1 cellular context compared by ENCODE assay signal in the genomic region with DNA sequence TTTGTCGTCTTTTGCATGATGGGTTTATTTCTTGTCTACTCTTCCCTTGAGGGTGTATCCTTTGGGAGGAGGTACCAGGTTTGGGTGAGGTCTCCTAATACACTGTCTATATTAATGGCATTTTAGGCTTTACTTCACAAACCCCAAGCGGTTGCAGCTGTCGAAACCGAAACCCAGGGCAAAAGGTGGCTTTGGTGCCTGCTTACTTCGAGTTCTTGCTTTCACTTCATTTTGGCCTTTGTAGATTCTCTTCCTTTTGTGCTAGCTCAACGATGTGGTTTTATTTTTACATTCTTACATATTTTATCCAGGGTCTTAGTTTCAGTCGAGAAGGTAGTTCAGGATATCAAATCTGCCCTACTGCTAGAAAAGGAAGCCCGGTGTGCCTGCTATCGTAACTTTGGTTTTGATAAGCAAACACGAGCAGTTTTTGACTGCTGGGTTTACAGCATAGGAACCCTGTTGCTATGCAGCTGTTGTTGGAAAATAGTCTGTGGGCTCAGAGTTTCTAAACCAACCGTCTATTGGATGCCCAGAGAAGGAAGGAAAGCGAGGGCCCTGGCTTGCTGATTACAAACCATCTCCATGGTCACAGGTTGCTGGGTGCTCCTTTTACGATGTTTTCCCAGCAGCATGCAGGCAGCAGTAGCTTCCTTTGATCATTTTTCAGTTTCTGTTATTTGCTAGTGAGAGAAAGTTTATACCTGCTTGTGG.
TF ChIP-seq lines count a peak whose summit lies in the region.

No MANE protein-coding gene starts in this region.

TF ChIP-seq in IMR-90, 13 proteins besides CTCF, POLR2A, EP300 and RAD21 (continued from another document):
- no peak for TF ChIP-seq CHD1 (IDR thresholded peaks at IDR 0.05; ENCODE audit: low read depth, low read length)
- TF ChIP-seq RCOR1 (IDR thresholded peaks at IDR 0.05; ENCODE audit: insufficient replicate concordance, low read length), result no peak
- no peak for TF ChIP-seq MAZ (IDR thresholded peaks at IDR 0.05; ENCODE audit: borderline replicate concordance, low read depth, low read length)
- TF ChIP-seq BHLHE40 (IDR thresholded peaks at IDR 0.05; ENCODE audit: low read depth, low read length), result no peak
- TF ChIP-seq, protein P1, sequence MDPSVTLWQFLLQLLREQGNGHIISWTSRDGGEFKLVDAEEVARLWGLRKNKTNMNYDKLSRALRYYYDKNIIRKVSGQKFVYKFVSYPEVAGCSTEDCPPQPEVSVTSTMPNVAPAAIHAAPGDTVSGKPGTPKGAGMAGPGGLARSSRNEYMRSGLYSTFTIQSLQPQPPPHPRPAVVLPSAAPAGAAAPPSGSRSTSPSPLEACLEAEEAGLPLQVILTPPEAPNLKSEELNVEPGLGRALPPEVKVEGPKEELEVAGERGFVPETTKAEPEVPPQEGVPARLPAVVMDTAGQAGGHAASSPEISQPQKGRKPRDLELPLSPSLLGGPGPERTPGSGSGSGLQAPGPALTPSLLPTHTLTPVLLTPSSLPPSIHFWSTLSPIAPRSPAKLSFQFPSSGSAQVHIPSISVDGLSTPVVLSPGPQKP (IDR thresholded peaks at IDR 0.05; ENCODE audit: borderline replicate concordance, low read depth, low read length), result no peak
- TF ChIP-seq, protein P2, sequence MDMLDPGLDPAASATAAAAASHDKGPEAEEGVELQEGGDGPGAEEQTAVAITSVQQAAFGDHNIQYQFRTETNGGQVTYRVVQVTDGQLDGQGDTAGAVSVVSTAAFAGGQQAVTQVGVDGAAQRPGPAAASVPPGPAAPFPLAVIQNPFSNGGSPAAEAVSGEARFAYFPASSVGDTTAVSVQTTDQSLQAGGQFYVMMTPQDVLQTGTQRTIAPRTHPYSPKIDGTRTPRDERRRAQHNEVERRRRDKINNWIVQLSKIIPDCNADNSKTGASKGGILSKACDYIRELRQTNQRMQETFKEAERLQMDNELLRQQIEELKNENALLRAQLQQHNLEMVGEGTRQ (IDR thresholded peaks at IDR 0.05; ENCODE audit: low read depth, low read length), result no peak
- TF ChIP-seq CEBPB (IDR thresholded peaks at IDR 0.05; ENCODE audit: low read depth, low read length), result no peak
TF ChIP-seq in IMR-90: peak in this region for 0.
